1 cellular context compared by ENCODE assay signal in the genomic region with DNA sequence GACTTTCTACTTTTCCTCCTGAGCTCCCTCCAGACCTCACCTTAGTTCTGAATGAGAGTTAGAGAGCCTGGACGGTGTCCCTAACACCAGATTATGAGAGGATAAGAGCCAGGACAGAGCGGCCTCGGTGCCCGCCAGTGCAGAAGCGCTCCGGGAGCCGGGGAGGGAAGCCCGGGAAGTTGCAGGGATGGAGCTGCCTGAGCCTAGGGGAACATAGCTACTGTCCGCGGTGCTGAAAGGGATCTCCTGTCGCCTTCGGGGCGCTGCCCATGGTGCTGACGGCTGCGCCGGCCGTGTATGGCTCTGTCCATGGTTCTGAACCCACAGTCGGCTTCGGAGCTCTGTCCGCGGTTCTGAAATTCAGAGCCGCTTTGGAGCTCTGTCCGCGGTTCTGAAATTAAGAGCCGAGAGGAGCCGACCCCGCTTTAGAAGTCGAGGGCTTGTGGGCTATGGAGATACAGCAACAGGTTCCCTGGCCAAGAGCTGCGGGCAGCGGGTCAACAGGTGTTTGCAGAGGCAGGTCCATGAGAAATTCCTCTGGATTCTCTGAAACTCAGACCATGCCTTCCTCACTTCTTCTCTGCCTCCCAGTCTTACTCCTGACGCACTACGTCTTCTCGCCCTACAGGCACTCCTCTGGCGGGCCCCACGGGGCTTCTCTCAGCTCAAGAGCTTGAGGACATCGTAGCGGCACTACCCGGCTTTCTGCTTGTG.
A peak's percentile ranks its signal among the peaks of the same experiment; 100 is the strongest.
TF ChIP-seq lines count a peak whose summit lies in the region.

No MANE protein-coding gene starts in this region.

TF ChIP-seq in HepG2, 621 proteins besides CTCF, POLR2A, EP300 and RAD21 (continued from another document and continues in another):
- peak; percentile 100 for TF ChIP-seq E2F1 (CRISPR knock-in tag; IDR thresholded peaks at IDR 0.05)
- peak; percentile 100 for TF ChIP-seq ZBTB4 (CRISPR knock-in tag; IDR thresholded peaks at IDR 0.05; ENCODE audit: borderline replicate concordance)
- TF ChIP-seq MLX (CRISPR knock-in tag; IDR thresholded peaks at IDR 0.05): peak; percentile 100
- TF ChIP-seq, protein P1, sequence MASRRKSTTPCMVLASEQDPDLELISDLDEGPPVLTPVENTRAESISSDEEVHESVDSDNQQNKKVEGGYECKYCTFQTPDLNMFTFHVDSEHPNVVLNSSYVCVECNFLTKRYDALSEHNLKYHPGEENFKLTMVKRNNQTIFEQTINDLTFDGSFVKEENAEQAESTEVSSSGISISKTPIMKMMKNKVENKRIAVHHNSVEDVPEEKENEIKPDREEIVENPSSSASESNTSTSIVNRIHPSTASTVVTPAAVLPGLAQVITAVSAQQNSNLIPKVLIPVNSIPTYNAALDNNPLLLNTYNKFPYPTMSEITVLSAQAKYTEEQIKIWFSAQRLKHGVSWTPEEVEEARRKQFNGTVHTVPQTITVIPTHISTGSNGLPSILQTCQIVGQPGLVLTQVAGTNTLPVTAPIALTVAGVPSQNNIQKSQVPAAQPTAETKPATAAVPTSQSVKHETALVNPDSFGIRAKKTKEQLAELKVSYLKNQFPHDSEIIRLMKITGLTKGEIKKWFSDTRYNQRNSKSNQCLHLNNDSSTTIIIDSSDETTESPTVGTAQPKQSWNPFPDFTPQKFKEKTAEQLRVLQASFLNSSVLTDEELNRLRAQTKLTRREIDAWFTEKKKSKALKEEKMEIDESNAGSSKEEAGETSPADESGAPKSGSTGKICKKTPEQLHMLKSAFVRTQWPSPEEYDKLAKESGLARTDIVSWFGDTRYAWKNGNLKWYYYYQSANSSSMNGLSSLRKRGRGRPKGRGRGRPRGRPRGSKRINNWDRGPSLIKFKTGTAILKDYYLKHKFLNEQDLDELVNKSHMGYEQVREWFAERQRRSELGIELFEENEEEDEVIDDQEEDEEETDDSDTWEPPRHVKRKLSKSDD (CRISPR knock-in tag; IDR thresholded peaks at IDR 0.05; ENCODE audit: low read depth): peak; percentile 100
- TF ChIP-seq, protein P2, sequence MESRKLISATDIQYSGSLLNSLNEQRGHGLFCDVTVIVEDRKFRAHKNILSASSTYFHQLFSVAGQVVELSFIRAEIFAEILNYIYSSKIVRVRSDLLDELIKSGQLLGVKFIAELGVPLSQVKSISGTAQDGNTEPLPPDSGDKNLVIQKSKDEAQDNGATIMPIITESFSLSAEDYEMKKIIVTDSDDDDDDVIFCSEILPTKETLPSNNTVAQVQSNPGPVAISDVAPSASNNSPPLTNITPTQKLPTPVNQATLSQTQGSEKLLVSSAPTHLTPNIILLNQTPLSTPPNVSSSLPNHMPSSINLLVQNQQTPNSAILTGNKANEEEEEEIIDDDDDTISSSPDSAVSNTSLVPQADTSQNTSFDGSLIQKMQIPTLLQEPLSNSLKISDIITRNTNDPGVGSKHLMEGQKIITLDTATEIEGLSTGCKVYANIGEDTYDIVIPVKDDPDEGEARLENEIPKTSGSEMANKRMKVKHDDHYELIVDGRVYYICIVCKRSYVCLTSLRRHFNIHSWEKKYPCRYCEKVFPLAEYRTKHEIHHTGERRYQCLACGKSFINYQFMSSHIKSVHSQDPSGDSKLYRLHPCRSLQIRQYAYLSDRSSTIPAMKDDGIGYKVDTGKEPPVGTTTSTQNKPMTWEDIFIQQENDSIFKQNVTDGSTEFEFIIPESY (CRISPR knock-in tag; IDR thresholded peaks at IDR 0.05): peak; percentile 99
- TF ChIP-seq CBX2 (IDR thresholded peaks at IDR 0.05; ENCODE audit: low read depth, low read length): no peak
- peak; percentile 100 for TF ChIP-seq CBX2 (CRISPR knock-in tag; IDR thresholded peaks at IDR 0.05; ENCODE audit: low read depth)
- TF ChIP-seq SMAD9 (CRISPR knock-in tag; IDR thresholded peaks at IDR 0.05): peak; percentile 100
- TF ChIP-seq BRCA1 (CRISPR knock-in tag; IDR thresholded peaks at IDR 0.05): peak; percentile 100
- TF ChIP-seq, protein P3, sequence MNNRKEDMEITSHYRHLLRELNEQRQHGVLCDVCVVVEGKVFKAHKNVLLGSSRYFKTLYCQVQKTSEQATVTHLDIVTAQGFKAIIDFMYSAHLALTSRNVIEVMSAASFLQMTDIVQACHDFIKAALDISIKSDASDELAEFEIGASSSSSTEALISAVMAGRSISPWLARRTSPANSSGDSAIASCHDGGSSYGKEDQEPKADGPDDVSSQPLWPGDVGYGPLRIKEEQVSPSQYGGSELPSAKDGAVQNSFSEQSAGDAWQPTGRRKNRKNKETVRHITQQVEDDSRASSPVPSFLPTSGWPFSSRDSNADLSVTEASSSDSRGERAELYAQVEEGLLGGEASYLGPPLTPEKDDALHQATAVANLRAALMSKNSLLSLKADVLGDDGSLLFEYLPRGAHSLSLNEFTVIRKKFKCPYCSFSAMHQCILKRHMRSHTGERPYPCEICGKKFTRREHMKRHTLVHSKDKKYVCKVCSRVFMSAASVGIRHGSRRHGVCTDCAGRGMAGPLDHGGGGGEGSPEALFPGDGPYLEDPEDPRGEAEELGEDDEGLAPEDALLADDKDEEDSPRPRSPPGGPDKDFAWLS (CRISPR knock-in tag; IDR thresholded peaks at IDR 0.05; ENCODE audit: borderline replicate concordance): peak; percentile 100
- TF ChIP-seq, protein P4, sequence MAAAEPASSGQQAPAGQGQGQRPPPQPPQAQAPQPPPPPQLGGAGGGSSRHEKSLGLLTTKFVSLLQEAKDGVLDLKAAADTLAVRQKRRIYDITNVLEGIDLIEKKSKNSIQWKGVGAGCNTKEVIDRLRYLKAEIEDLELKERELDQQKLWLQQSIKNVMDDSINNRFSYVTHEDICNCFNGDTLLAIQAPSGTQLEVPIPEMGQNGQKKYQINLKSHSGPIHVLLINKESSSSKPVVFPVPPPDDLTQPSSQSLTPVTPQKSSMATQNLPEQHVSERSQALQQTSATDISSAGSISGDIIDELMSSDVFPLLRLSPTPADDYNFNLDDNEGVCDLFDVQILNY (CRISPR knock-in tag; conservative IDR thresholded peaks at IDR 0.05): peak; percentile 100
- TF ChIP-seq ERF (CRISPR knock-in tag; IDR thresholded peaks at IDR 0.05): peak; percentile 100
- TF ChIP-seq ZNF280D (CRISPR knock-in tag; IDR thresholded peaks at IDR 0.05): peak; percentile 100
- peak; percentile 100 for TF ChIP-seq ZNF34 (CRISPR knock-in tag; IDR thresholded peaks at IDR 0.05; ENCODE audit: borderline replicate concordance)
- TF ChIP-seq ZNF576 (CRISPR knock-in tag; IDR thresholded peaks at IDR 0.05): peak; percentile 100
- peak; percentile 100 for TF ChIP-seq KDM3A (CRISPR knock-in tag; IDR thresholded peaks at IDR 0.05; ENCODE audit: low read depth)
- TF ChIP-seq, protein P5, sequence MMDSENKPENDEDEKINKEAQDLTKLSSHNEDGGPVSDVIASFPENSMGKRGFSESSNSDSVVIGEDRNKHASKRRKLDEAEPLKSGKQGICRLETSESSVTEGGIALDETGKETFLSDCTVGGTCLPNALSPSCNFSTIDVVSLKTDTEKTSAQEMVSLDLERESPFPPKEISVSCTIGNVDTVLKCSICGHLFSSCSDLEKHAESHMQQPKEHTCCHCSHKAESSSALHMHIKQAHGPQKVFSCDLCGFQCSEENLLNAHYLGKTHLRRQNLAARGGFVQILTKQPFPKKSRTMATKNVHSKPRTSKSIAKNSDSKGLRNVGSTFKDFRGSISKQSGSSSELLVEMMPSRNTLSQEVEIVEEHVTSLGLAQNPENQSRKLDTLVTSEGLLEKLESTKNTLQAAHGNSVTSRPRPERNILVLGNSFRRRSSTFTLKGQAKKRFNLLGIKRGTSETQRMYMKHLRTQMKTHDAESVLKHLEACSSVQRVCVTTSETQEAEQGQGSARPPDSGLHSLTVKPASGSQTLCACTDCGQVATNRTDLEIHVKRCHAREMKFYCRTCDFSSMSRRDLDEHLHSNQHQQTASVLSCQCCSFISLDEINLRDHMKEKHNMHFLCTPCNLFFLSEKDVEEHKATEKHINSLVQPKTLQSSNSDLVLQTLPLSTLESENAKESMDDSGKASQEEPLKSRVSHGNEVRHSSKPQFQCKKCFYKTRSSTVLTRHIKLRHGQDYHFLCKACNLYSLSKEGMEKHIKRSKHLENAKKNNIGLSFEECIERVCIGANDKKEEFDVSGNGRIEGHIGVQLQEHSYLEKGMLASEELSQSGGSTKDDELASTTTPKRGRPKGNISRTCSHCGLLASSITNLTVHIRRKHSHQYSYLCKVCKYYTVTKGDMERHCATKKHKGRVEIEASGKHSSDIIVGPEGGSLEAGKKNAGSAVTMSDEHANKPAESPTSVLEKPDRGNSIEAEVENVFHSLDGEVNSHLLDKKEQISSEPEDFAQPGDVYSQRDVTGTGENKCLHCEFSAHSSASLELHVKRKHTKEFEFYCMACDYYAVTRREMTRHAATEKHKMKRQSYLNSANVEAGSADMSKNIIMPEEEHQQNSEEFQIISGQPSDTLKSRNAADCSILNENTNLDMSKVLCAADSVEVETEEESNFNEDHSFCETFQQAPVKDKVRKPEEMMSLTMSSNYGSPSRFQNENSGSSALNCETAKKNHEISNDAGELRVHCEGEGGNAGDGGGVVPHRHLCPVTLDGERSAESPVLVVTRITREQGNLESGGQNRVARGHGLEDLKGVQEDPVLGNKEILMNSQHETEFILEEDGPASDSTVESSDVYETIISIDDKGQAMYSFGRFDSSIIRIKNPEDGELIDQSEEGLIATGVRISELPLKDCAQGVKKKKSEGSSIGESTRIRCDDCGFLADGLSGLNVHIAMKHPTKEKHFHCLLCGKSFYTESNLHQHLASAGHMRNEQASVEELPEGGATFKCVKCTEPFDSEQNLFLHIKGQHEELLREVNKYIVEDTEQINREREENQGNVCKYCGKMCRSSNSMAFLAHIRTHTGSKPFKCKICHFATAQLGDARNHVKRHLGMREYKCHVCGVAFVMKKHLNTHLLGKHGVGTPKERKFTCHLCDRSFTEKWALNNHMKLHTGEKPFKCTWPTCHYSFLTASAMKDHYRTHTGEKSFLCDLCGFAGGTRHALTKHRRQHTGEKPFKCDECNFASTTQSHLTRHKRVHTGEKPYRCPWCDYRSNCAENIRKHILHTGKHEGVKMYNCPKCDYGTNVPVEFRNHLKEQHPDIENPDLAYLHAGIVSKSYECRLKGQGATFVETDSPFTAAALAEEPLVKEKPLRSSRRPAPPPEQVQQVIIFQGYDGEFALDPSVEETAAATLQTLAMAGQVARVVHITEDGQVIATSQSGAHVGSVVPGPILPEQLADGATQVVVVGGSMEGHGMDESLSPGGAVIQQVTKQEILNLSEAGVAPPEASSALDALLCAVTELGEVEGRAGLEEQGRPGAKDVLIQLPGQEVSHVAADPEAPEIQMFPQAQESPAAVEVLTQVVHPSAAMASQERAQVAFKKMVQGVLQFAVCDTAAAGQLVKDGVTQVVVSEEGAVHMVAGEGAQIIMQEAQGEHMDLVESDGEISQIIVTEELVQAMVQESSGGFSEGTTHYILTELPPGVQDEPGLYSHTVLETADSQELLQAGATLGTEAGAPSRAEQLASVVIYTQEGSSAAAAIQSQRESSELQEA (CRISPR knock-in tag; IDR thresholded peaks at IDR 0.05; ENCODE audit: not compliant biosample characterization): peak; percentile 100
- peak; percentile 100 for TF ChIP-seq ZNF83 (CRISPR knock-in tag; IDR thresholded peaks at IDR 0.05; ENCODE audit: borderline replicate concordance)
- peak; percentile 67 for TF ChIP-seq HNRNPLL (IDR thresholded peaks at IDR 0.05; ENCODE audit: low read depth, low read length, poor library complexity, severe bottlenecking)
- TF ChIP-seq RBM22 (optimal IDR thresholded peaks at IDR 0.05; ENCODE audit: low read length): no peak
